Comparison of ENCODE assay signal across 18 cellular contexts in the genomic region with DNA sequence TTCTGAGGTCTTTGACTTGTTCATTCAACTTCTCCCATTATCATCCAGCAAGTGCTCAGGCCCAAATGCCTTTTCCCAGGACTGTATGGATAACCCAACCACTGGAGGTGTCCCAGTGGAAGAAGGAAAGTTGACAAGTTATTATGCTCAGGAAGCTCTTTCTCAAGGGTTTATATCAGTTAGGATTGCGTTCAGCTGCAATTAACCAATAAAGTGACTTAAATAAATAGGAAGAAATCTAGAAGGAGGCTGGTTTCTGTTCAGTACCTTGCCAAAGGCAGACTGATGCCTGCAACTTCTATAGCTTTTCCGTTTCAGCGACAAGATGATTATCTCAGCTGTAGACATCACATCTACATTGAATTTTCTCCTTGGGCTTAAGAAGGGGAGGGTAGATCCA. TPM values are rescaled to one million over a fixed set of nuclear protein-coding genes. Genes with fewer than 3 reads are reported as not detected.
A peak's percentile ranks its signal among the peaks of the same experiment; 100 is the strongest.
DNase-seq lines count a peak whose midpoint lies in the region; ATAC-seq and TF ChIP-seq lines count a peak whose summit lies in the region.
"Had no signal": no experiment of that assay in that cellular context is flagged by ENCODE, and none has a peak within 500 bp of the region (broad histone marks: within the 10 kb centered on the region; RNA-seq: fewer than 3 reads in every experiment).

No MANE protein-coding gene starts in this region.

- H3K4me2 ChIP-seq in hepatocyte: no peak overlapping the region
- H3K4me2 ChIP-seq: BLaER1 had no signal

- ATAC-seq in right lobe of liver (no peak), mucosa of descending colon (peak; percentile 66), gastroesophageal sphincter (no peak)
- ATAC-seq: CD8-positive, alpha-beta T cell had no signal

- H3K36me3 ChIP-seq in liver (ENCODE audit: control insufficient read depth in 4 of 4, insufficient read depth in 3 of 4, low read depth in 1 of 4, low read length in 3 of 4) (no peaks in the 10 kb centered on the region), right lobe of liver (no peaks in the 10 kb centered on the region), hepatocyte (replicated peaks; ENCODE audit: insufficient read depth, low read depth) (no peaks in the 10 kb centered on the region), mucosa of descending colon (ENCODE audit: low read depth) (no peaks in the 10 kb centered on the region), gastroesophageal sphincter (no peaks in the 10 kb centered on the region)
- H3K36me3 ChIP-seq: BLaER1, HAP-1 had no signal

- no peak for TF ChIP-seq RAD21 in liver (IDR thresholded peaks at IDR 0.05)

- TF ChIP-seq POLR2A in right lobe of liver (IDR thresholded peaks at IDR 0.05) (no peak), gastroesophageal sphincter (IDR thresholded peaks at IDR 0.05) (no peak)

- intact Hi-C loops in right lobe of liver (cut with DNase I): no loop called here
- intact Hi-C loops in mucosa of descending colon (cut with DNase I, micrococcal nuclease): no loop called here

- no peak overlapping the region for H3K4me3 ChIP-seq in liver (ENCODE audit: low read depth in 1 of 3, low read length in 3 of 3)
- H3K4me3 ChIP-seq in right lobe of liver: no peak overlapping the region
- no peak overlapping the region for H3K4me3 ChIP-seq in hepatocyte
- H3K4me3 ChIP-seq in mucosa of descending colon: no peak overlapping the region
- H3K4me3 ChIP-seq in gastroesophageal sphincter: no peak overlapping the region
- H3K4me3 ChIP-seq: BLaER1, HAP-1 had no signal

- no peak for TF ChIP-seq CTCF in liver (IDR thresholded peaks at IDR 0.05; ENCODE audit: low read depth, low read length, missing input control)
- TF ChIP-seq CTCF in right lobe of liver (IDR thresholded peaks at IDR 0.05): no peak
- TF ChIP-seq CTCF in hepatocyte (IDR thresholded peaks at IDR 0.05; ENCODE audit: poor library complexity): no peak
- no peak for TF ChIP-seq CTCF in mucosa of descending colon (IDR thresholded peaks at IDR 0.05)
- TF ChIP-seq CTCF in gastroesophageal sphincter (IDR thresholded peaks at IDR 0.05): no peak

- no peaks in the 10 kb centered on the region for H3K79me2 ChIP-seq in hepatocyte

- peaks cover 0 to 20% (median 12%) of the 10 kb centered on the region in 4 donors for H3K4me1 ChIP-seq in liver (ENCODE audit: control insufficient read depth in 4 of 4, insufficient read depth in 4 of 4, low read length in 3 of 4)
- H3K4me1 ChIP-seq in right lobe of liver: peaks cover 0 to 16% (median 5%) of the 10 kb centered on the region in 4 donors
- H3K4me1 ChIP-seq in hepatocyte (ENCODE audit: insufficient read depth): peaks cover 17% of the 10 kb centered on the region
- peaks cover 8% of the 10 kb centered on the region for H3K4me1 ChIP-seq in mucosa of descending colon (ENCODE audit: low read depth)
- H3K4me1 ChIP-seq in gastroesophageal sphincter: no peaks in the 10 kb centered on the region
- H3K4me1 ChIP-seq: BLaER1, HAP-1 had no signal

- TF ChIP-seq EP300 in gastroesophageal sphincter (IDR thresholded peaks at IDR 0.05): no peak

- no peak overlapping the region for H2AFZ ChIP-seq in hepatocyte

- H3K9me2 ChIP-seq in hepatocyte (replicated peaks; ENCODE audit: insufficient read depth): no peaks in the 10 kb centered on the region

- DNase-seq in right lobe of liver (no peak), hepatocyte (ENCODE audit: low spot score) (no peak), mucosa of descending colon (no peak), SK-N-DZ (ENCODE audit: low spot score) (no peak), superior temporal gyrus (ENCODE audit: extremely low spot score) (no peak), activated gamma-delta T cell treated with Interleukin-2 at 50 U/mL for 16 hours (no peak)
- DNase-seq: CD4-positive, CD25-positive, alpha-beta regulatory T cell; CD8-positive, alpha-beta T cell; DMS79 treated with DMSO at 0.1 percent for 48 hours; GF-D8; GOT3; HFFc6 had no signal

- H3K9me3 ChIP-seq in liver (ENCODE audit: control insufficient read depth in 4 of 4, low read length in 3 of 4): no peaks in the 10 kb centered on the region
- H3K9me3 ChIP-seq in right lobe of liver: no peaks in the 10 kb centered on the region
- H3K9me3 ChIP-seq in hepatocyte (ENCODE audit: low read depth): no peaks in the 10 kb centered on the region
- no peaks in the 10 kb centered on the region for H3K9me3 ChIP-seq in mucosa of descending colon
- no peaks in the 10 kb centered on the region for H3K9me3 ChIP-seq in gastroesophageal sphincter
- H3K9me3 ChIP-seq: BLaER1, HAP-1 had no signal

- H3K27ac ChIP-seq in liver (ENCODE audit: low read depth in 1 of 2, low read length in 2 of 2): peak overlapping the region; percentile 37 to 64
- H3K27ac ChIP-seq in right lobe of liver: no peak overlapping the region
- peak overlapping the region; percentile 61 for H3K27ac ChIP-seq in hepatocyte
- H3K27ac ChIP-seq in gastroesophageal sphincter: no peak overlapping the region
- H3K27ac ChIP-seq: 22Rv1, BLaER1, C4-2B had no signal

- WGBS in liver: 86% methylated on average over 3 of the region's 3 CpGs
- 94% methylated on average over 3 of the region's 3 CpGs for WGBS in right lobe of liver (ENCODE audit: insufficient coverage, low coverage, low lambda C conversion rate, missing lambda C conversion rate)
- 71% methylated on average over 3 of the region's 3 CpGs for WGBS in hepatocyte (ENCODE audit: low lambda C conversion rate, missing lambda C conversion rate)
- 97 to 100% methylated on average over 2 to 3 of the region's 3 CpGs for WGBS in gastroesophageal sphincter (ENCODE audit: low coverage in 1 of 2), 2 donors

- H3K27me3 ChIP-seq in liver (ENCODE audit: control insufficient read depth in 4 of 4, insufficient read depth in 4 of 4, low read length in 3 of 4): no peaks in the 10 kb centered on the region
- H3K27me3 ChIP-seq in right lobe of liver: no peaks in the 10 kb centered on the region
- H3K27me3 ChIP-seq in hepatocyte: no peaks in the 10 kb centered on the region
- no peaks in the 10 kb centered on the region for H3K27me3 ChIP-seq in gastroesophageal sphincter
- H3K27me3 ChIP-seq: BLaER1 had no signal

- H4K20me1 ChIP-seq in hepatocyte (ENCODE audit: insufficient read depth, poor library complexity, severe bottlenecking): no peaks in the 10 kb centered on the region
- H4K20me1 ChIP-seq: BLaER1 had no signal

- no peak overlapping the region for H3K9ac ChIP-seq in liver (ENCODE audit: low read depth in 1 of 2, low read length in 2 of 2)
- H3K9ac ChIP-seq: BLaER1 had no signal

TF ChIP-seq in liver, 16 proteins besides CTCF, POLR2A, EP300 and RAD21:
- TF ChIP-seq FOXA2 (IDR thresholded peaks at IDR 0.05) (no peak), FOXA1 (IDR thresholded peaks at IDR 0.05) (no peak), EGR1 (IDR thresholded peaks at IDR 0.05; ENCODE audit: low read depth in 2 of 2) (no peak), TAF1 (conservative IDR thresholded peaks at IDR 0.05) (no peak)
- TF ChIP-seq, protein P1, sequence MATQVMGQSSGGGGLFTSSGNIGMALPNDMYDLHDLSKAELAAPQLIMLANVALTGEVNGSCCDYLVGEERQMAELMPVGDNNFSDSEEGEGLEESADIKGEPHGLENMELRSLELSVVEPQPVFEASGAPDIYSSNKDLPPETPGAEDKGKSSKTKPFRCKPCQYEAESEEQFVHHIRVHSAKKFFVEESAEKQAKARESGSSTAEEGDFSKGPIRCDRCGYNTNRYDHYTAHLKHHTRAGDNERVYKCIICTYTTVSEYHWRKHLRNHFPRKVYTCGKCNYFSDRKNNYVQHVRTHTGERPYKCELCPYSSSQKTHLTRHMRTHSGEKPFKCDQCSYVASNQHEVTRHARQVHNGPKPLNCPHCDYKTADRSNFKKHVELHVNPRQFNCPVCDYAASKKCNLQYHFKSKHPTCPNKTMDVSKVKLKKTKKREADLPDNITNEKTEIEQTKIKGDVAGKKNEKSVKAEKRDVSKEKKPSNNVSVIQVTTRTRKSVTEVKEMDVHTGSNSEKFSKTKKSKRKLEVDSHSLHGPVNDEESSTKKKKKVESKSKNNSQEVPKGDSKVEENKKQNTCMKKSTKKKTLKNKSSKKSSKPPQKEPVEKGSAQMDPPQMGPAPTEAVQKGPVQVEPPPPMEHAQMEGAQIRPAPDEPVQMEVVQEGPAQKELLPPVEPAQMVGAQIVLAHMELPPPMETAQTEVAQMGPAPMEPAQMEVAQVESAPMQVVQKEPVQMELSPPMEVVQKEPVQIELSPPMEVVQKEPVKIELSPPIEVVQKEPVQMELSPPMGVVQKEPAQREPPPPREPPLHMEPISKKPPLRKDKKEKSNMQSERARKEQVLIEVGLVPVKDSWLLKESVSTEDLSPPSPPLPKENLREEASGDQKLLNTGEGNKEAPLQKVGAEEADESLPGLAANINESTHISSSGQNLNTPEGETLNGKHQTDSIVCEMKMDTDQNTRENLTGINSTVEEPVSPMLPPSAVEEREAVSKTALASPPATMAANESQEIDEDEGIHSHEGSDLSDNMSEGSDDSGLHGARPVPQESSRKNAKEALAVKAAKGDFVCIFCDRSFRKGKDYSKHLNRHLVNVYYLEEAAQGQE (IDR thresholded peaks at IDR 0.05): no peak

RNA-seq across cellular contexts. Expression of a gene that starts 52.1 kb away (rescaled TPM):
- total RNA-seq in liver (10 to 100 TPM; 20.7 to 34.4 TPM), right lobe of liver (1 to 10 TPM; 4.5 to 6.8 (median 5.5) TPM), hepatocyte (150 and 151 TPM in 2 replicates), mucosa of descending colon (10 to 100 TPM; 14.6 to 23.3 (median 18.9) TPM), gastroesophageal sphincter (10 to 100 TPM in 1 of 4 donors, 1 to 10 TPM in 3; 4.0 to 14.2 (median 7.7) TPM)
- polyA plus RNA-seq in liver (1 to 10 TPM; 5.7 to 6.9 TPM), hepatocyte (35.9 and 58.8 TPM in 2 replicates)
- 8.4 and 11.2 TPM in 2 replicates for polyA plus RNA-seq in SK-N-DZ (2014; cell fraction: cytosol; rRNA removed)
- polyA plus RNA-seq in SK-N-DZ (2014; cell fraction: nucleus; rRNA removed): 7.7 and 8.7 TPM in 2 replicates

Comparison
In these comparisons a context has a peak if more than half of its experiments do, and no peak if none do; other contexts are left out.
1. H3K27ac ChIP-seq: peak in liver (2 of 2) and hepatocyte (single experiment); none in right lobe of liver (0 of 3) and gastroesophageal sphincter (0 of 4).